In genomic region chr2:65186872-65187851, GRCh38 we compare ENCODE assay signal across 8 cellular contexts. TPM values are rescaled to one million over a fixed set of nuclear protein-coding genes. Genes with fewer than 3 reads are reported as not detected.
DNase-seq lines count a peak whose midpoint lies in the region; ATAC-seq, FAIRE-seq and TF ChIP-seq lines count a peak whose summit lies in the region.

No MANE protein-coding gene starts in this region.

- no peak overlapping the region for H3K27ac Mint-ChIP-seq in activated CD8-positive, alpha-beta memory T cell treated with anti-CD3 and anti-CD28 coated beads, Interleukin-2, amount 10 ng/mL, durations not matched to agents 7 days and 5 days

- peaks cover 10% of the 10 kb centered on the region for H3K4me1 Mint-ChIP-seq in activated CD8-positive, alpha-beta memory T cell treated with anti-CD3 and anti-CD28 coated beads, Interleukin-2, amount 10 ng/mL, durations not matched to agents 7 days and 5 days

- no peak overlapping the region for H3K4me3 Mint-ChIP-seq in activated CD8-positive, alpha-beta memory T cell treated with anti-CD3 and anti-CD28 coated beads, Interleukin-2, amount 10 ng/mL, durations not matched to agents 7 days and 5 days

- H3K36me3 Mint-ChIP-seq in activated CD8-positive, alpha-beta memory T cell treated with anti-CD3 and anti-CD28 coated beads, Interleukin-2, amount 10 ng/mL, durations not matched to agents 7 days and 5 days: no peaks in the 10 kb centered on the region

- ATAC-seq in HG03342 (IDR thresholded peaks at IDR 0.05; ENCODE audit: unreplicated experiment): peak; percentile 87
- peak; percentile 92 for ATAC-seq in activated CD8-positive, alpha-beta memory T cell treated with anti-CD3 and anti-CD28 coated beads, Interleukin-2, amount 10 ng/mL, durations not matched to agents 7 days and 5 days

- TF ChIP-seq POLR2A in GM12892 (IDR thresholded peaks at IDR 0.05; ENCODE audit: low read depth, low read length): no peak

- CTCF ChIA-PET in activated CD8-positive, alpha-beta memory T cell treated with anti-CD3 and anti-CD28 coated beads, Interleukin-2, amount 10 ng/mL, durations not matched to agents 7 days and 5 days (lab: Charles Lee): interaction anchor here (0.6 to 5.8 kb wide), 25 partner anchors 9 to 380 kb away, joined by 3 to 55 read pairs (median 4); partner anchors contain the start of genes ACTR2, CEP68 and RAB1A

- H3K9me3 Mint-ChIP-seq in activated CD8-positive, alpha-beta memory T cell treated with anti-CD3 and anti-CD28 coated beads, Interleukin-2, amount 10 ng/mL, durations not matched to agents 7 days and 5 days (ENCODE audit: low read depth): no peaks in the 10 kb centered on the region

- peaks cover 6% of the 10 kb centered on the region for H3K27me3 Mint-ChIP-seq in activated CD8-positive, alpha-beta memory T cell treated with anti-CD3 and anti-CD28 coated beads, Interleukin-2, amount 10 ng/mL, durations not matched to agents 7 days and 5 days

- FAIRE-seq in GM12892 (lab: Jason Lieb, UNC) (peak; percentile 87), endometrium (lab: Jason Lieb, UNC) (peak; percentile 35)

- DNase-seq in 8988T (peak; percentile 54), GM12892 (ENCODE audit: insufficient read length) (peak; percentile 69), NOMO-1 treated with dmso at 0.1 percent for 144 hours (lab: John Stamatoyannopoulos, UW; ENCODE audit: unreplicated experiment) (peak; percentile 72), midbrain (lab: John Stamatoyannopoulos, UW) (peak; percentile 84)
- DNase-seq in activated CD8-positive, alpha-beta memory T cell treated with anti-CD3 and anti-CD28 coated beads, Interleukin-2, amount 10 ng/mL, durations not matched to agents 7 days and 5 days: peak; percentile 73
- DNase-seq in stimulated activated CD8-positive, alpha-beta memory T cell treated with anti-CD3 and anti-CD28 coated beads, Interleukin-2, amount 100 ng/mL, for 1 hour (ENCODE audit: low read depth in 2 of 2): peak; percentile 10 to 34

RNA-seq across cellular contexts. Expression of gene ACTR2, which starts 40.5 kb away (rescaled TPM):
- 256 TPM for polyA plus RNA-seq in GM12892 (2012; ENCODE audit: missing spikeins)
- total RNA-seq in activated CD8-positive, alpha-beta memory T cell treated with anti-CD3 and anti-CD28 coated beads, Interleukin-2, amount 10 ng/mL, durations not matched to agents 7 days and 5 days: 100 to 1,000 TPM; 367 to 502 TPM

RNA-seq across cellular contexts. Expression of gene RAB1A, which starts 57.3 kb away (rescaled TPM):
- polyA plus RNA-seq in GM12892 (2012; ENCODE audit: missing spikeins): 75.3 TPM
- total RNA-seq in activated CD8-positive, alpha-beta memory T cell treated with anti-CD3 and anti-CD28 coated beads, Interleukin-2, amount 10 ng/mL, durations not matched to agents 7 days and 5 days: 10 to 100 TPM; 58.4 to 78.3 TPM

Comparison
In these comparisons a context has a peak if more than half of its experiments do, and no peak if none do; other contexts are left out.
1. Peak in every context shown above with its lines: DNase-seq and ATAC-seq.
2. DNase-seq: peak in every context shown above with its lines; median percentile 84 in midbrain; 73 in activated CD8-positive, alpha-beta memory T cell treated with anti-CD3 and anti-CD28 coated beads, Interleukin-2, amount 10 ng/mL, durations not matched to agents 7 days and 5 days; 72 in NOMO-1 treated with dmso at 0.1 percent for 144 hours; 69 in GM12892; 54 in 8988T; 22 in stimulated activated CD8-positive, alpha-beta memory T cell treated with anti-CD3 and anti-CD28 coated beads, Interleukin-2, amount 100 ng/mL, for 1 hour.